ENCODE assay signal across 27 cellular contexts in genomic region chr4:21749936-21750335, GRCh38.
"Had no signal": no experiment of that assay in that cellular context is flagged by ENCODE, and none has a peak within 500 bp of the region (broad histone marks: within the 10 kb centered on the region; RNA-seq: fewer than 3 reads in every experiment).

No MANE protein-coding gene starts in this region.

- H3K4me2 ChIP-seq: KMS-11 had no signal

- H3K27ac ChIP-seq: KMS-11, Peyer's patch, RWPE1, SJCRH30, VCaP had no signal

- H3K4me1 ChIP-seq: Peyer's patch, SJCRH30 had no signal

- H3K36me3 ChIP-seq: Peyer's patch, SJCRH30 had no signal

- H3K4me3 ChIP-seq: Peyer's patch, SJCRH30 had no signal

- H3K9ac ChIP-seq: KMS-11 had no signal

- H3K27me3 ChIP-seq: Peyer's patch had no signal

- ATAC-seq: activated T-helper 17 cell treated with anti-CD3 and anti-CD28 coated beads, Interleukin-2, amount 50 U/mL, for 72 hours; T-cell had no signal

- H3K9me3 ChIP-seq: Peyer's patch, SJCRH30 had no signal

- DNase-seq: activated CD4-positive, alpha-beta memory T cell treated with anti-CD3 and anti-CD28 coated beads, Interleukin-2, amount 10 ng/mL, durations not matched to agents 7 days and 5 days; activated CD4-positive, alpha-beta T cell treated with anti-CD3 and anti-CD28 coated beads, Interleukin-2, amount 50 U/mL, for 1 hour; activated CD4-positive, CD25-positive, alpha-beta regulatory T cell; activated gamma-delta T cell; activated naive CD4-positive, alpha-beta T cell treated with anti-CD3 and anti-CD28 coated beads for 36 hours; activated T-cell treated with anti-CD3 and anti-CD28 coated beads for 4 hours; activated T-cell treated with anti-CD3 and anti-CD28 coated beads, Interleukin-2, amount 50 U/mL, for 48 hours; caudate nucleus; MM.1S; NCI-H1105; NCI-H1436; NCI-H1694 treated with DMSO at 0.1 percent for 48 hours; NCI-H2029 treated with DMSO at 0.1 percent for 48 hours; NCI-H345; NCI-H510A; NCI-H526 treated with DMSO at 0.1 percent for 48 hours; NCI-H82; Peyer's patch; Right ventricle myocardium superior; SJCRH30; T-cell; T-helper 2 cell; T1000 had no signal
